17 cellular contexts compared by ENCODE assay signal in the genomic region with DNA sequence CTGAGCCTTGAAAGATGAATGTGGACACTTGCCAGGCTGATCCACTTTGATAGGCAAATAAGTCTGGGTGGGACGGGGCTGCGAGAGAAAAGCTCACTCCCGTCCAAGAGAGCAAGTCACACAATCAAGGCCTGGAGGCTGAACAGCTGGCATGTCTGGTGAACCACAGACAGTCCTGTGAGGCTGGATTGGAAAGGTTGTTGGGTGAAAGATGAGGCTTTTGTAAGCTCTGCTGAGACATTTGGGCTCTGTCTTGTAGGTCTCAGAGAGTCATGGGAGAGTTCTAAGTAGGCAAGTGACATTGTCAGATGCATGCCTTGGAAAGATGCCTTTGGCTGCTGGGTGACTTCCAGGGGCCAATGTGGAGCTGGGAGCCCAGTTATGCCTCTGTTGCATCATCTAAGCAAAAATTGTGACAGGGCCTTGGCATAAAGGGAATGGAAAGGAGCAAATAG. TPM values are rescaled to one million over a fixed set of nuclear protein-coding genes. Genes with fewer than 3 reads are reported as not detected.
DNase-seq lines count a peak whose midpoint lies in the region; ATAC-seq and TF ChIP-seq lines count a peak whose summit lies in the region.
"Had no signal": no experiment of that assay in that cellular context is flagged by ENCODE, and none has a peak within 500 bp of the region (broad histone marks: within the 10 kb centered on the region; RNA-seq: fewer than 3 reads in every experiment).

No MANE protein-coding gene starts in this region.

- H3K36me3 ChIP-seq in RWPE2 (ENCODE audit: low read depth), result no peaks in the 10 kb centered on the region
- no peaks in the 10 kb centered on the region for H3K36me3 ChIP-seq in heart left ventricle
- no peaks in the 10 kb centered on the region for H3K36me3 ChIP-seq in Caco-2 (ENCODE audit: control insufficient read depth, insufficient read depth, low read length)
- H3K36me3 ChIP-seq: brain microvascular endothelial cell had no signal

- H3K4me1 ChIP-seq in RWPE2 (ENCODE audit: insufficient read depth, poor library complexity, severe bottlenecking) (no peaks in the 10 kb centered on the region), heart left ventricle (peaks cover 0 to 19% (median 0%) of the 10 kb centered on the region in 12 donors), Caco-2 (no peaks in the 10 kb centered on the region)
- H3K4me1 ChIP-seq: foreskin keratinocyte, parathyroid adenoma had no signal

- POLR2A ChIA-PET in Caco-2 (lab: Charles Lee), result no interaction called here

- H3K27me3 ChIP-seq in RWPE2 (ENCODE audit: insufficient read depth, poor library complexity, severe bottlenecking) (no peaks in the 10 kb centered on the region), heart left ventricle (no peaks in the 10 kb centered on the region), Caco-2 (replicated peaks; ENCODE audit: control insufficient read depth, insufficient read depth, low read length) (no peaks in the 10 kb centered on the region)
- H3K27me3 ChIP-seq: brain microvascular endothelial cell had no signal

- BruUV-seq in Caco-2 (replicated peaks; lab: Mats Ljungman, UMichigan), result no TSS peak

- intact Hi-C loops in heart left ventricle (cut with DNase I), result no loop called here
- intact Hi-C loops in Caco-2 (cut with micrococcal nuclease; ENCODE audit: unreplicated experiment), result no loop called here

- ATAC-seq in RWPE2 (ENCODE audit: low read depth), result no peak
- peak in 3 of 4 donors; percentile 22 to 81 (median 42) for ATAC-seq in heart left ventricle
- ATAC-seq in HG03378 (IDR thresholded peaks at IDR 0.05; ENCODE audit: unreplicated experiment), result no peak
- ATAC-seq: foreskin keratinocyte, PC-3 had no signal

- H3K9me3 ChIP-seq in RWPE2 (ENCODE audit: severe bottlenecking) (no peaks in the 10 kb centered on the region), heart left ventricle (peaks cover 0 to 15% (median 0%) of the 10 kb centered on the region in 12 donors), Caco-2 (no peaks in the 10 kb centered on the region)

- WGBS in heart left ventricle, 4 donors, result 44 to 68% (median 61%) methylated on average over 3 of the region's 3 CpGs

- H3K27ac Mint-ChIP-seq in nephron (peak overlapping the region in 2 of 3 experiments; percentile 17 to 78), Caco-2 (ENCODE audit: unreplicated experiment) (no peak overlapping the region)
- H3K27ac Mint-ChIP-seq in activated naive CD8-positive, alpha-beta T cell treated with anti-CD3 and anti-CD28 coated beads for 36 hours, result no peak overlapping the region

- H3K9me3 Mint-ChIP-seq in nephron (peaks cover 19% of the 10 kb centered on the region), Caco-2 (ENCODE audit: unreplicated experiment) (no peaks in the 10 kb centered on the region)
- peaks cover 4% of the 10 kb centered on the region for H3K9me3 Mint-ChIP-seq in activated naive CD8-positive, alpha-beta T cell treated with anti-CD3 and anti-CD28 coated beads for 36 hours

- no peak overlapping the region for H3K4me3 Mint-ChIP-seq in nephron
- no peak overlapping the region for H3K4me3 Mint-ChIP-seq in activated naive CD8-positive, alpha-beta T cell treated with anti-CD3 and anti-CD28 coated beads for 36 hours
- no peak overlapping the region for H3K4me3 Mint-ChIP-seq in Caco-2 (ENCODE audit: unreplicated experiment)

- TF ChIP-seq POLR2A in heart left ventricle (IDR thresholded peaks at IDR 0.05), result no peak

- DNase-seq in AG10803 (ENCODE audit: low read depth), result peak; percentile 66
- DNase-seq in RWPE2 (ENCODE audit: low spot score), result peak; percentile 27
- DNase-seq in heart left ventricle, result peak in 1 of 5 donors; percentile 55
- no peak for DNase-seq in activated naive CD8-positive, alpha-beta T cell treated with anti-CD3 and anti-CD28 coated beads for 36 hours
- no peak for DNase-seq in SW 1271 (lab: John Stamatoyannopoulos, UW)
- DNase-seq in Caco-2, result no peak
- DNase-seq: brain microvascular endothelial cell; effector CD4-positive, alpha-beta T cell; foreskin keratinocyte; NCI-H1417 treated with DMSO at 0.1 percent for 48 hours; NCI-H446 treated with DMSO at 0.1 percent for 48 hours; PC-3; T-helper 1 cell had no signal

- H3K27ac ChIP-seq in RWPE2 (ENCODE audit: poor library complexity, severe bottlenecking) (no peak overlapping the region), heart left ventricle (peak overlapping the region in 2 of 12 donors; percentile 23 to 26)
- H3K27ac ChIP-seq: brain microvascular endothelial cell, foreskin keratinocyte, KMS-11, parathyroid adenoma had no signal

- H3K4me3 ChIP-seq in AG10803 (ENCODE audit: low read length) (no peak overlapping the region), RWPE2 (ENCODE audit: severe bottlenecking) (no peak overlapping the region), heart left ventricle (no peak overlapping the region), Caco-2 (ENCODE audit: low read depth, low read length) (no peak overlapping the region)

- CTCF ChIA-PET in Caco-2 (lab: Charles Lee), result no interaction called here

- H3K4me1 Mint-ChIP-seq in nephron, result peaks cover 16% of the 10 kb centered on the region
- no peaks in the 10 kb centered on the region for H3K4me1 Mint-ChIP-seq in activated naive CD8-positive, alpha-beta T cell treated with anti-CD3 and anti-CD28 coated beads for 36 hours
- H3K4me1 Mint-ChIP-seq in Caco-2 (ENCODE audit: low read depth, unreplicated experiment), result peaks cover 6% of the 10 kb centered on the region

- TF ChIP-seq CTCF in AG10803 (conservative IDR thresholded peaks at IDR 0.05; ENCODE audit: low read length) (no peak), RWPE2 (IDR thresholded peaks at IDR 0.05; ENCODE audit: poor library complexity, severe bottlenecking) (no peak), heart left ventricle (IDR thresholded peaks at IDR 0.05) (no peak), nephron (IDR thresholded peaks at IDR 0.05; ENCODE audit: unreplicated experiment in 3 of 3) (no peak), Caco-2 (IDR thresholded peaks at IDR 0.05; ENCODE audit: insufficient read depth in 1 of 2, low read depth in 1 of 2, low read length in 1 of 2, severe bottlenecking in 1 of 2, unreplicated experiment in 1 of 2) (no peak)

- H3K27me3 Mint-ChIP-seq in nephron (ENCODE audit: low read depth) (no peaks in the 10 kb centered on the region), Caco-2 (ENCODE audit: insufficient read depth, unreplicated experiment) (no peaks in the 10 kb centered on the region)
- H3K27me3 Mint-ChIP-seq in activated naive CD8-positive, alpha-beta T cell treated with anti-CD3 and anti-CD28 coated beads for 36 hours, result no peaks in the 10 kb centered on the region

- H3K36me3 Mint-ChIP-seq in nephron (ENCODE audit: low read depth), result no peaks in the 10 kb centered on the region
- peaks cover 1% of the 10 kb centered on the region for H3K36me3 Mint-ChIP-seq in activated naive CD8-positive, alpha-beta T cell treated with anti-CD3 and anti-CD28 coated beads for 36 hours
- no peaks in the 10 kb centered on the region for H3K36me3 Mint-ChIP-seq in Caco-2 (ENCODE audit: insufficient read depth, unreplicated experiment)

RNA-seq across cellular contexts. Expression of a gene that starts 38.5 kb away (rescaled TPM):
- total RNA-seq in heart left ventricle (1,000 to 10,000 TPM in 7 of 9 donors, 100 to 1,000 TPM in 2; 487 to 1,482 (median 1,221) TPM), Caco-2 (2022) (1,587 and 1,689 TPM in 2 replicates)
- polyA plus RNA-seq in heart left ventricle, result 1,000 to 10,000 TPM; 1,397 to 1,852 TPM
- 1,000 to 10,000 TPM; 2,276 to 2,343 TPM for total RNA-seq in activated naive CD8-positive, alpha-beta T cell treated with anti-CD3 and anti-CD28 coated beads for 36 hours

Comparison
In these comparisons a context has a peak if more than half of its experiments do, and no peak if none do; other contexts are left out.
1. DNase-seq: peak in AG10803 (single experiment) and RWPE2 (single experiment); none in activated naive CD8-positive, alpha-beta T cell treated with anti-CD3 and anti-CD28 coated beads for 36 hours (single experiment), SW 1271 (0 of 2) and Caco-2 (0 of 2).
2. ATAC-seq: peak in heart left ventricle (3 of 4); none in RWPE2 (single experiment) and HG03378 (single experiment).
3. H3K27ac Mint-ChIP-seq: peak in nephron (2 of 3); none in activated naive CD8-positive, alpha-beta T cell treated with anti-CD3 and anti-CD28 coated beads for 36 hours (single experiment) and Caco-2 (single experiment).